ENCODE assay signal across 11 cellular contexts in genomic region chr11:111737180-111737876, GRCh38. TPM values are rescaled to one million over a fixed set of nuclear protein-coding genes. Genes with fewer than 3 reads are reported as not detected.
DNase-seq lines count a peak whose midpoint lies in the region; ATAC-seq and TF ChIP-seq lines count a peak whose summit lies in the region.
"Had no signal": no experiment of that assay in that cellular context is flagged by ENCODE, and none has a peak within 500 bp of the region (broad histone marks: within the 10 kb centered on the region; RNA-seq: fewer than 3 reads in every experiment).

No MANE protein-coding gene starts in this region.

- H3K27ac Mint-ChIP-seq in T-helper 17 cell (no peak overlapping the region), endothelial cell (ENCODE audit: unreplicated experiment) (no peak overlapping the region), nephron (peak overlapping the region; percentile 98 to 100 (median 99))
- H3K27ac Mint-ChIP-seq: activated B cell treated with CpG ODN at 0.5 μM for 24 hours had no signal

- no peaks in the 10 kb centered on the region for H3K27me3 ChIP-seq in thyroid gland

- TF ChIP-seq CTCF in endothelial cell (IDR thresholded peaks at IDR 0.05; ENCODE audit: unreplicated experiment) (no peak), nephron (IDR thresholded peaks at IDR 0.05; ENCODE audit: unreplicated experiment in 3 of 3) (no peak), thyroid gland (IDR thresholded peaks at IDR 0.05) (no peak)

- H3K4me3 Mint-ChIP-seq in T-helper 17 cell (peak overlapping the region; percentile 70), endothelial cell (ENCODE audit: unreplicated experiment) (peak overlapping the region; percentile 21), nephron (peak overlapping the region in 1 of 3 experiments; percentile 20)
- H3K4me3 Mint-ChIP-seq: activated B cell treated with CpG ODN at 0.5 μM for 24 hours had no signal

- peaks cover 2% of the 10 kb centered on the region for H3K36me3 Mint-ChIP-seq in T-helper 17 cell (ENCODE audit: low read depth)
- H3K36me3 Mint-ChIP-seq in endothelial cell (ENCODE audit: low read depth, unreplicated experiment), result peaks cover 4% of the 10 kb centered on the region
- peaks cover 34% of the 10 kb centered on the region for H3K36me3 Mint-ChIP-seq in nephron (ENCODE audit: low read depth)

- H3K27me3 Mint-ChIP-seq in T-helper 17 cell (no peaks in the 10 kb centered on the region), endothelial cell (ENCODE audit: unreplicated experiment) (peaks cover 10% of the 10 kb centered on the region), nephron (ENCODE audit: low read depth) (no peaks in the 10 kb centered on the region)
- H3K27me3 Mint-ChIP-seq: activated B cell treated with CpG ODN at 0.5 μM for 24 hours had no signal

- H3K9me3 Mint-ChIP-seq in endothelial cell (ENCODE audit: unreplicated experiment), result no peaks in the 10 kb centered on the region
- no peaks in the 10 kb centered on the region for H3K9me3 Mint-ChIP-seq in nephron
- H3K9me3 Mint-ChIP-seq: activated B cell treated with CpG ODN at 0.5 μM for 24 hours had no signal

- intact Hi-C loops in thyroid gland (cut with DNase I), result no loop called here

- DNase-seq in T-helper 17 cell (no peak), endothelial cell (ENCODE audit: low spot score) (no peak), thyroid gland (no peak), NCI-H774 (lab: John Stamatoyannopoulos, UW) (no peak), NCI-H526 (lab: John Stamatoyannopoulos, UW) (no peak), GM19238 (ENCODE audit: insufficient read length, low spot score) (no peak), NCI-H1048 (lab: John Stamatoyannopoulos, UW) (no peak)
- DNase-seq: activated B cell treated with CpG ODN at 0.5 μM for 24 hours, DMS53, NCI-H187 had no signal

- no peak for TF ChIP-seq POLR2A in thyroid gland (IDR thresholded peaks at IDR 0.05)

- H3K9me3 ChIP-seq in T-helper 17 cell (ENCODE audit: control insufficient read depth, low read length, poor library complexity, severe bottlenecking), result no peaks in the 10 kb centered on the region
- H3K9me3 ChIP-seq in thyroid gland, result no peaks in the 10 kb centered on the region

- peaks cover 9 to 10% of the 10 kb centered on the region in 2 donors for H3K36me3 ChIP-seq in thyroid gland

- WGBS in thyroid gland, 2 donors, result 73 to 75% methylated on average over 9 to 12 of the region's 12 CpGs

- H3K4me1 Mint-ChIP-seq in T-helper 17 cell (peaks cover 9% of the 10 kb centered on the region), endothelial cell (ENCODE audit: unreplicated experiment) (peaks cover 18% of the 10 kb centered on the region), nephron (peaks cover 48% of the 10 kb centered on the region)
- H3K4me1 Mint-ChIP-seq: activated B cell treated with CpG ODN at 0.5 μM for 24 hours had no signal

- peaks cover 41 to 59% of the 10 kb centered on the region in 2 donors for H3K4me1 ChIP-seq in thyroid gland

- no peak overlapping the region for H3K4me3 ChIP-seq in thyroid gland (replicated peaks in 1 of 3)

- H3K27ac ChIP-seq in thyroid gland, result peak overlapping the region; percentile 97 to 99 (median 98)

- no peak for ATAC-seq in T-helper 17 cell

RNA-seq across cellular contexts. Expression of gene PPP2R1B, which starts 28.9 kb away (rescaled TPM):
- 10 to 100 TPM; 26.4 to 32.0 TPM for total RNA-seq in T-helper 17 cell
- 38.5 TPM for total RNA-seq in endothelial cell (ENCODE audit: unreplicated experiment)
- total RNA-seq in thyroid gland, result 10 to 100 TPM; 22.4 to 39.2 (median 25.3) TPM

Comparison
In these comparisons a context has a peak if more than half of its experiments do, and no peak if none do; other contexts are left out.
1. H3K27ac Mint-ChIP-seq: peak in nephron (3 of 3); none in T-helper 17 cell (single experiment) and endothelial cell (single experiment).